In the genomic region with DNA sequence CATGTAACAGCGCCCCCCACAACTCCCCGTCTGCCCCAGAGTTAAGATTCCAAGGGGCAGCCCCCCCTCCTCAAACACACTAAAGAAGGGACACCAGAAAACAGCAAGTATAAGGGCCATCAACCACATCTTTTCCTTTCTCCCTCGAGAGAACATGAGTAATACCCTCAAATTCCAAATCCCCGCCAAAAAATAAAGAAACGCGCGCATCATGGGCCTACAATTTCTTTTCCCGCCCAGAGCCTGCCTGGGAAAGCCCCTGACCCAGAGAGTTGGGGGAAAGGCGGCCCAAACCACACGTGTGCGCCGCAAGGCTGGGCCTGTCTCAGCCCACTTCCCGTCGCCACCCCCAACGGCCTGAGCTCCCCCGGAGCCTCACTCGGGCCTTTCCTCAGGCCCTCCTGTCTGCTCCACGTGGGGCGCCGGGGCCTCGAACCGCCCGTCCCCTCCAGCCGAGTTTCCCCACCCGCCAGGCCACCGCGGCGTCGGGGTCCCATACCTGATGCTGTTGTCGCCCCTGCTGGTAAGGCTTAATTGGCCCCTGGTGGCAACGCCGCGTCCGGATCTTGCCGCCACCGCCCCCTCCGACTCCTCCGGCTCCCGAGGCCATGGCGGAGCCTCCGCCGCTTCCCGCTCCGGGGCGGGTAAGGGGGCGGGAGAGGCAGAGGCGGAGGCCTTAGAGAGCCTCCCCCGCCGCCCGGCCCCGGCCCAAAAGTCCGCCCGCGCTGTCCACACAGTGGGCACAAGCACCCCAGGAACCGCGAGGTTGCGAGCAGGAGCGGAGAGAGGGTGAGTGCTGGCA, we compare ENCODE assay signal across 1 cellular context.
TF ChIP-seq lines count a peak whose summit lies in the region.

No MANE protein-coding gene starts in this region.

TF ChIP-seq in HepG2, 621 proteins besides CTCF, POLR2A, EP300 and RAD21 (continued from another document and continues in another):
- TF ChIP-seq, protein P1, sequence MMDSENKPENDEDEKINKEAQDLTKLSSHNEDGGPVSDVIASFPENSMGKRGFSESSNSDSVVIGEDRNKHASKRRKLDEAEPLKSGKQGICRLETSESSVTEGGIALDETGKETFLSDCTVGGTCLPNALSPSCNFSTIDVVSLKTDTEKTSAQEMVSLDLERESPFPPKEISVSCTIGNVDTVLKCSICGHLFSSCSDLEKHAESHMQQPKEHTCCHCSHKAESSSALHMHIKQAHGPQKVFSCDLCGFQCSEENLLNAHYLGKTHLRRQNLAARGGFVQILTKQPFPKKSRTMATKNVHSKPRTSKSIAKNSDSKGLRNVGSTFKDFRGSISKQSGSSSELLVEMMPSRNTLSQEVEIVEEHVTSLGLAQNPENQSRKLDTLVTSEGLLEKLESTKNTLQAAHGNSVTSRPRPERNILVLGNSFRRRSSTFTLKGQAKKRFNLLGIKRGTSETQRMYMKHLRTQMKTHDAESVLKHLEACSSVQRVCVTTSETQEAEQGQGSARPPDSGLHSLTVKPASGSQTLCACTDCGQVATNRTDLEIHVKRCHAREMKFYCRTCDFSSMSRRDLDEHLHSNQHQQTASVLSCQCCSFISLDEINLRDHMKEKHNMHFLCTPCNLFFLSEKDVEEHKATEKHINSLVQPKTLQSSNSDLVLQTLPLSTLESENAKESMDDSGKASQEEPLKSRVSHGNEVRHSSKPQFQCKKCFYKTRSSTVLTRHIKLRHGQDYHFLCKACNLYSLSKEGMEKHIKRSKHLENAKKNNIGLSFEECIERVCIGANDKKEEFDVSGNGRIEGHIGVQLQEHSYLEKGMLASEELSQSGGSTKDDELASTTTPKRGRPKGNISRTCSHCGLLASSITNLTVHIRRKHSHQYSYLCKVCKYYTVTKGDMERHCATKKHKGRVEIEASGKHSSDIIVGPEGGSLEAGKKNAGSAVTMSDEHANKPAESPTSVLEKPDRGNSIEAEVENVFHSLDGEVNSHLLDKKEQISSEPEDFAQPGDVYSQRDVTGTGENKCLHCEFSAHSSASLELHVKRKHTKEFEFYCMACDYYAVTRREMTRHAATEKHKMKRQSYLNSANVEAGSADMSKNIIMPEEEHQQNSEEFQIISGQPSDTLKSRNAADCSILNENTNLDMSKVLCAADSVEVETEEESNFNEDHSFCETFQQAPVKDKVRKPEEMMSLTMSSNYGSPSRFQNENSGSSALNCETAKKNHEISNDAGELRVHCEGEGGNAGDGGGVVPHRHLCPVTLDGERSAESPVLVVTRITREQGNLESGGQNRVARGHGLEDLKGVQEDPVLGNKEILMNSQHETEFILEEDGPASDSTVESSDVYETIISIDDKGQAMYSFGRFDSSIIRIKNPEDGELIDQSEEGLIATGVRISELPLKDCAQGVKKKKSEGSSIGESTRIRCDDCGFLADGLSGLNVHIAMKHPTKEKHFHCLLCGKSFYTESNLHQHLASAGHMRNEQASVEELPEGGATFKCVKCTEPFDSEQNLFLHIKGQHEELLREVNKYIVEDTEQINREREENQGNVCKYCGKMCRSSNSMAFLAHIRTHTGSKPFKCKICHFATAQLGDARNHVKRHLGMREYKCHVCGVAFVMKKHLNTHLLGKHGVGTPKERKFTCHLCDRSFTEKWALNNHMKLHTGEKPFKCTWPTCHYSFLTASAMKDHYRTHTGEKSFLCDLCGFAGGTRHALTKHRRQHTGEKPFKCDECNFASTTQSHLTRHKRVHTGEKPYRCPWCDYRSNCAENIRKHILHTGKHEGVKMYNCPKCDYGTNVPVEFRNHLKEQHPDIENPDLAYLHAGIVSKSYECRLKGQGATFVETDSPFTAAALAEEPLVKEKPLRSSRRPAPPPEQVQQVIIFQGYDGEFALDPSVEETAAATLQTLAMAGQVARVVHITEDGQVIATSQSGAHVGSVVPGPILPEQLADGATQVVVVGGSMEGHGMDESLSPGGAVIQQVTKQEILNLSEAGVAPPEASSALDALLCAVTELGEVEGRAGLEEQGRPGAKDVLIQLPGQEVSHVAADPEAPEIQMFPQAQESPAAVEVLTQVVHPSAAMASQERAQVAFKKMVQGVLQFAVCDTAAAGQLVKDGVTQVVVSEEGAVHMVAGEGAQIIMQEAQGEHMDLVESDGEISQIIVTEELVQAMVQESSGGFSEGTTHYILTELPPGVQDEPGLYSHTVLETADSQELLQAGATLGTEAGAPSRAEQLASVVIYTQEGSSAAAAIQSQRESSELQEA (CRISPR knock-in tag; IDR thresholded peaks at IDR 0.05; ENCODE audit: not compliant biosample characterization), result peak; percentile 76
- 0 out of 2 replicates have a peak, but pooled peaks have one; percentile 44 for TF ChIP-seq JUNB (CRISPR knock-in tag; IDR thresholded peaks at IDR 0.05; ENCODE audit: borderline replicate concordance)
- TF ChIP-seq ZNF547 (CRISPR knock-in tag; IDR thresholded peaks at IDR 0.05), result 0 out of 2 replicates have a peak, but pooled peaks have one; percentile 0
- TF ChIP-seq ZNF572 (CRISPR knock-in tag; IDR thresholded peaks at IDR 0.05), result 0 out of 2 replicates have a peak, but pooled peaks have one; percentile 33
- peak; percentile 92 for TF ChIP-seq CHCHD3 (CRISPR knock-in tag; IDR thresholded peaks at IDR 0.05)
- TF ChIP-seq NFAT5 (CRISPR knock-in tag; IDR thresholded peaks at IDR 0.05), result peak; percentile 39; the same call in 1 of the 2 replicates
- peak; percentile 41; the same call in 1 of the 2 replicates for TF ChIP-seq ZNF816 (CRISPR knock-in tag; IDR thresholded peaks at IDR 0.05; ENCODE audit: borderline replicate concordance)
- TF ChIP-seq HNF1B (CRISPR knock-in tag; IDR thresholded peaks at IDR 0.05), result no peak
- TF ChIP-seq ZNF616 (CRISPR knock-in tag; IDR thresholded peaks at IDR 0.05; ENCODE audit: low read depth), result 0 out of 2 replicates have a peak, but pooled peaks have one; percentile 46
- TF ChIP-seq FOXO1 (CRISPR knock-in tag; IDR thresholded peaks at IDR 0.05), result peak; percentile 33; the same call in 1 of the 2 replicates
- 0 out of 2 replicates have a peak, but pooled peaks have one; percentile 62 for TF ChIP-seq ZNF75D (CRISPR knock-in tag; IDR thresholded peaks at IDR 0.05; ENCODE audit: borderline replicate concordance)
- TF ChIP-seq MEF2D (CRISPR knock-in tag; IDR thresholded peaks at IDR 0.05), result peak; percentile 73; the same call in 1 of the 2 replicates
- peak; percentile 52; the same call in 1 of the 2 replicates for TF ChIP-seq ISX (CRISPR knock-in tag; conservative IDR thresholded peaks at IDR 0.05)
- TF ChIP-seq ZNF30 (CRISPR knock-in tag; IDR thresholded peaks at IDR 0.05), result peak; percentile 15; the same call in 1 of the 2 replicates
- TF ChIP-seq ESRRA (CRISPR knock-in tag; IDR thresholded peaks at IDR 0.05; ENCODE audit: low read depth), result peak; percentile 54; the same call in 1 of the 2 replicates
- peak; percentile 91; the same call in 1 of the 2 replicates for TF ChIP-seq NR0B2 (CRISPR knock-in tag; IDR thresholded peaks at IDR 0.05)
- TF ChIP-seq ZNF121 (CRISPR knock-in tag; IDR thresholded peaks at IDR 0.05), result 0 out of 2 replicates have a peak, but pooled peaks have one; percentile 53
- TF ChIP-seq, protein P2, sequence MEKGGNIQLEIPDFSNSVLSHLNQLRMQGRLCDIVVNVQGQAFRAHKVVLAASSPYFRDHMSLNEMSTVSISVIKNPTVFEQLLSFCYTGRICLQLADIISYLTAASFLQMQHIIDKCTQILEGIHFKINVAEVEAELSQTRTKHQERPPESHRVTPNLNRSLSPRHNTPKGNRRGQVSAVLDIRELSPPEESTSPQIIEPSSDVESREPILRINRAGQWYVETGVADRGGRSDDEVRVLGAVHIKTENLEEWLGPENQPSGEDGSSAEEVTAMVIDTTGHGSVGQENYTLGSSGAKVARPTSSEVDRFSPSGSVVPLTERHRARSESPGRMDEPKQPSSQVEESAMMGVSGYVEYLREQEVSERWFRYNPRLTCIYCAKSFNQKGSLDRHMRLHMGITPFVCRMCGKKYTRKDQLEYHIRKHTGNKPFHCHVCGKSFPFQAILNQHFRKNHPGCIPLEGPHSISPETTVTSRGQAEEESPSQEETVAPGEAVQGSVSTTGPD (CRISPR knock-in tag; IDR thresholded peaks at IDR 0.05), result peak; percentile 51; the same call in 1 of the 2 replicates
- TF ChIP-seq BRCA1 (CRISPR knock-in tag; IDR thresholded peaks at IDR 0.05), result no peak
- peak; percentile 61; the same call in 1 of the 2 replicates for TF ChIP-seq PAX8 (CRISPR knock-in tag; IDR thresholded peaks at IDR 0.05; ENCODE audit: borderline replicate concordance)
- 0 out of 2 replicates have a peak, but pooled peaks have one; percentile 55 for TF ChIP-seq ZNF224 (CRISPR knock-in tag; IDR thresholded peaks at IDR 0.05)
- peak; percentile 42 for TF ChIP-seq ZNF746 (CRISPR knock-in tag; IDR thresholded peaks at IDR 0.05)
- TF ChIP-seq, protein P3, sequence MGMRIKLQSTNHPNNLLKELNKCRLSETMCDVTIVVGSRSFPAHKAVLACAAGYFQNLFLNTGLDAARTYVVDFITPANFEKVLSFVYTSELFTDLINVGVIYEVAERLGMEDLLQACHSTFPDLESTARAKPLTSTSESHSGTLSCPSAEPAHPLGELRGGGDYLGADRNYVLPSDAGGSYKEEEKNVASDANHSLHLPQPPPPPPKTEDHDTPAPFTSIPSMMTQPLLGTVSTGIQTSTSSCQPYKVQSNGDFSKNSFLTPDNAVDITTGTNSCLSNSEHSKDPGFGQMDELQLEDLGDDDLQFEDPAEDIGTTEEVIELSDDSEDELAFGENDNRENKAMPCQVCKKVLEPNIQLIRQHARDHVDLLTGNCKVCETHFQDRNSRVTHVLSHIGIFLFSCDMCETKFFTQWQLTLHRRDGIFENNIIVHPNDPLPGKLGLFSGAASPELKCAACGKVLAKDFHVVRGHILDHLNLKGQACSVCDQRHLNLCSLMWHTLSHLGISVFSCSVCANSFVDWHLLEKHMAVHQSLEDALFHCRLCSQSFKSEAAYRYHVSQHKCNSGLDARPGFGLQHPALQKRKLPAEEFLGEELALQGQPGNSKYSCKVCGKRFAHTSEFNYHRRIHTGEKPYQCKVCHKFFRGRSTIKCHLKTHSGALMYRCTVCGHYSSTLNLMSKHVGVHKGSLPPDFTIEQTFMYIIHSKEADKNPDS (CRISPR knock-in tag; IDR thresholded peaks at IDR 0.05), result no peak; the same call in 1 of the 2 replicates
